Comparison of ENCODE assay signal across 25 cellular contexts in genomic region chr18:10009321-10010144, GRCh38.
DNase-seq lines count a peak whose midpoint lies in the region; ATAC-seq and TF ChIP-seq lines count a peak whose summit lies in the region.
"Had no signal": no experiment of that assay in that cellular context is flagged by ENCODE, and none has a peak within 500 bp of the region (broad histone marks: within the 10 kb centered on the region; RNA-seq: fewer than 3 reads in every experiment).

No MANE protein-coding gene starts in this region.

- H3K4me1 ChIP-seq in left ventricle myocardium inferior = peaks cover 51% of the 10 kb centered on the region
- H3K4me1 ChIP-seq in sigmoid colon = peaks cover 0 to 36% (median 30%) of the 10 kb centered on the region in 4 donors
- H3K4me1 ChIP-seq: HAP-1 had no signal

- H3K27me3 ChIP-seq in left ventricle myocardium inferior (ENCODE audit: low read depth) = no peaks in the 10 kb centered on the region
- H3K27me3 ChIP-seq in layer of hippocampus (ENCODE audit: control insufficient read depth, insufficient read depth, low read length) = no peaks in the 10 kb centered on the region
- no peaks in the 10 kb centered on the region for H3K27me3 ChIP-seq in sigmoid colon

- no peak for TF ChIP-seq EP300 in sigmoid colon (IDR thresholded peaks at IDR 0.05)

- ATAC-seq in left ventricle myocardium superior = no peak
- ATAC-seq in GM19467 (IDR thresholded peaks at IDR 0.05; ENCODE audit: unreplicated experiment) = no peak
- ATAC-seq in GM21786 (IDR thresholded peaks at IDR 0.05; ENCODE audit: unreplicated experiment) = no peak
- no peak for ATAC-seq in HG03175 (IDR thresholded peaks at IDR 0.05; ENCODE audit: unreplicated experiment)
- ATAC-seq in GM18517 (IDR thresholded peaks at IDR 0.05; ENCODE audit: unreplicated experiment) = no peak

- TF ChIP-seq POLR2A in sigmoid colon (IDR thresholded peaks at IDR 0.05) = no peak

- H3K36me3 ChIP-seq in left ventricle myocardium inferior (no peaks in the 10 kb centered on the region), sigmoid colon (no peaks in the 10 kb centered on the region)
- H3K36me3 ChIP-seq: HAP-1 had no signal

- TF ChIP-seq CTCF in left ventricle myocardium inferior (IDR thresholded peaks at IDR 0.05; ENCODE audit: borderline replicate concordance) (no peak), sigmoid colon (IDR thresholded peaks at IDR 0.05) (no peak)

- H3K27ac ChIP-seq in left ventricle myocardium inferior (replicated peaks) (peak overlapping the region; percentile 87), layer of hippocampus (ENCODE audit: low read depth, low read length) (peak overlapping the region; percentile 86), sigmoid colon (peak overlapping the region; percentile 77 to 80 (median 77))
- H3K27ac ChIP-seq: epithelial cell of prostate had no signal

- no peak for DNase-seq in left ventricle myocardium inferior
- DNase-seq in left ventricle myocardium superior = no peak
- peak; percentile 59 for DNase-seq in sigmoid colon
- DNase-seq: activated CD4-positive, alpha-beta T cell treated with anti-CD3 and anti-CD28 coated beads, Interleukin-2, amount 10 ng/mL, durations not matched to agents 24 days and 14 days; activated naive CD4-positive, alpha-beta T cell treated with anti-CD3 and anti-CD28 coated beads, Interleukin-2, amount 10 ng/mL, durations not matched to agents 7 days and 5 days; AML-193; CD4-positive, alpha-beta memory T cell; dermis blood vessel endothelial cell; EL; NCI-H1105 treated with DMSO at 0.1 percent for 48 hours; NCI-H2029; NCI-H69; RPMI8226; SK-N-SH; small intestine; stimulated activated CD4-positive, alpha-beta T cell treated with anti-CD3 and anti-CD28 coated beads, Interleukin-1b, Interleukin-23, amount 100 ng/mL, for 48 hours; T-helper 2 cell had no signal

- intact Hi-C loops in left ventricle myocardium inferior (cut with micrococcal nuclease) (no loop called here), left ventricle myocardium superior (cut with micrococcal nuclease) (no loop called here), sigmoid colon (cut with DNase I) (loop anchor here (2.0 to 5.0 kb wide), 2 partner anchors 38 to 511 kb away; no protein-coding TSS in a partner anchor)

- H3K4me3 ChIP-seq in left ventricle myocardium inferior (no peak overlapping the region), sigmoid colon (no peak overlapping the region)
- H3K4me3 ChIP-seq: HAP-1, lung had no signal

- 92 to 94% methylated on average over 28 of the region's 28 CpGs for WGBS in sigmoid colon, 2 donors

- H3K9me3 ChIP-seq in left ventricle myocardium inferior (replicated peaks) (no peaks in the 10 kb centered on the region), sigmoid colon (no peaks in the 10 kb centered on the region)
- H3K9me3 ChIP-seq: HAP-1, SK-N-SH had no signal
